In genomic region chr3:49454898-49455681, GRCh38 we compare ENCODE assay signal across 1 cellular context.
TF ChIP-seq lines count a peak whose summit lies in the region.

No MANE protein-coding gene starts in this region.

TF ChIP-seq in HEK293, 187 proteins besides CTCF, POLR2A, EP300 and RAD21 (continued from another document):
- TF ChIP-seq ZNF624 (tag by site-specific recombination; IDR thresholded peaks at IDR 0.05) (no peak), ZNF174 (tag by site-specific recombination; IDR thresholded peaks at IDR 0.05) (no peak), BCL6B (tag by site-specific recombination; IDR thresholded peaks at IDR 0.05) (no peak), FEZF1 (tag by site-specific recombination; IDR thresholded peaks at IDR 0.05) (no peak)
